In the genomic region with DNA sequence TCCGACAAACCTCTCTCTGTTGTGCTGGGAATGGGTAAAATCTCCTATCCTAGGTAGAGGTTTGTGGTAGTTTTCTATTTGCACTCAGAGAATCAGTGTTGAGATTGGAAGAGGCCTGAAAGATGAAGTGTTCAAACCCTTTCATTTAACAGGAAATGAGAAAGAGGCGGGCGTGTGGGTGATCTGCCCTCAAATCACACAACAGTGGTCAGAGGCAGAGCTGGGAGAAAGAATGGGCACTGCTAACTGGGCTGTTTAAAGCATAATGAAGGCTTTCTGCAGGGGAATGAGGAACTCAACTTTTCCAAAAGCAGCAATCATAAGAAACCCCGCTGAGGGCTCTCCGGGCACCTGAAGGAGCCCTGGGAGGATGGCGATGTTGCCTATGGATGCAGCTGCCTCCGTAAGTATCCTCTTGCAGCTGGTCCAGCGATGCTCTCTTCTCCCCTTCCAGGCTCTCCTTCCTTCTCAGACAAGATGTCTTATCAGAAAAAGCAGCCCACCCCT, we compare ENCODE assay signal across 10 cellular contexts. TPM values are rescaled to one million over a fixed set of nuclear protein-coding genes. Genes with fewer than 3 reads are reported as not detected.
DNase-seq lines count a peak whose midpoint lies in the region; ATAC-seq and TF ChIP-seq lines count a peak whose summit lies in the region.
"Had no signal": no experiment of that assay in that cellular context is flagged by ENCODE, and none has a peak within 500 bp of the region (broad histone marks: within the 10 kb centered on the region; RNA-seq: fewer than 3 reads in every experiment).

No MANE protein-coding gene starts in this region.

- peak; percentile 23 for DNase-seq in activated naive CD4-positive, alpha-beta T cell treated with anti-CD3 and anti-CD28 coated beads for 36 hours
- DNase-seq in activated naive CD4-positive, alpha-beta T cell (lab: John Stamatoyannopoulos, UW), result no peak
- peak; percentile 9 to 23 for DNase-seq in activated CD4-positive, alpha-beta T cell treated with anti-CD3 and anti-CD28 coated beads, Interleukin-2, amount 50 U/mL, for 48 hours
- no peak for DNase-seq in upper lobe of right lung
- DNase-seq in RKO (ENCODE audit: low spot score), result no peak
- no peak for DNase-seq in NCI-H1092 (lab: John Stamatoyannopoulos, UW)
- DNase-seq: effector memory CD4-positive, alpha-beta T cell had no signal

- H3K27me3 ChIP-seq in iPS-20b (ENCODE audit: insufficient read depth, low read length) (peaks cover 77% of the 10 kb centered on the region), upper lobe of right lung (peaks cover 35% of the 10 kb centered on the region)

- H3K4me1 ChIP-seq in iPS-20b (ENCODE audit: insufficient read depth, low read length), result no peaks in the 10 kb centered on the region; the same call in 1 of the 2 replicates
- H3K4me1 ChIP-seq in upper lobe of right lung, result peaks cover 9% of the 10 kb centered on the region

- H3K9me3 Mint-ChIP-seq in activated naive CD4-positive, alpha-beta T cell treated with anti-CD3 and anti-CD28 coated beads for 36 hours, result no peaks in the 10 kb centered on the region

- intact Hi-C loops in activated naive CD4-positive, alpha-beta T cell treated with anti-CD3 and anti-CD28 coated beads for 36 hours (cut with micrococcal nuclease), result no loop called here
- intact Hi-C loops in upper lobe of right lung (cut with DNase I), result no loop called here

- H3K4me1 Mint-ChIP-seq in activated naive CD4-positive, alpha-beta T cell treated with anti-CD3 and anti-CD28 coated beads for 36 hours (ENCODE audit: low read depth), result peaks cover 22% of the 10 kb centered on the region

- ATAC-seq in upper lobe of right lung (peak; percentile 7), GM21367 (IDR thresholded peaks at IDR 0.05; ENCODE audit: unreplicated experiment) (no peak)

- H3K9ac ChIP-seq in iPS-20b (ENCODE audit: low read depth, low read length), result no peak overlapping the region

- H3K9me3 ChIP-seq in iPS-20b (ENCODE audit: insufficient read depth, low read depth, low read length) (no peaks in the 10 kb centered on the region), upper lobe of right lung (no peaks in the 10 kb centered on the region)

- no peaks in the 10 kb centered on the region for H3K36me3 Mint-ChIP-seq in activated naive CD4-positive, alpha-beta T cell treated with anti-CD3 and anti-CD28 coated beads for 36 hours (ENCODE audit: low read depth)

- CTCF ChIA-PET in activated naive CD4-positive, alpha-beta T cell treated with anti-CD3 and anti-CD28 coated beads for 36 hours (lab: Charles Lee), result interaction anchor here (1.1 kb wide), 1 partner anchor 11 kb away, joined by 3 read pairs; no protein-coding TSS in a partner anchor

- H3K36me3 ChIP-seq in iPS-20b (ENCODE audit: insufficient read depth, low read depth, low read length) (no peaks in the 10 kb centered on the region), upper lobe of right lung (no peaks in the 10 kb centered on the region)

- H3K4me3 ChIP-seq in iPS-20b (ENCODE audit: low read length) (peak overlapping the region; percentile 59; the same call in 1 of the 2 replicates), upper lobe of right lung (peak overlapping the region; percentile 38)

- H3K27ac ChIP-seq in iPS-20b (ENCODE audit: low read length) (no peak overlapping the region), upper lobe of right lung (no peak overlapping the region)

- peaks cover 42% of the 10 kb centered on the region for H3K27me3 Mint-ChIP-seq in activated naive CD4-positive, alpha-beta T cell treated with anti-CD3 and anti-CD28 coated beads for 36 hours (ENCODE audit: low read depth)

- no peak overlapping the region for H3K27ac Mint-ChIP-seq in activated naive CD4-positive, alpha-beta T cell treated with anti-CD3 and anti-CD28 coated beads for 36 hours

- peak overlapping the region; percentile 33 for H3K4me3 Mint-ChIP-seq in activated naive CD4-positive, alpha-beta T cell treated with anti-CD3 and anti-CD28 coated beads for 36 hours

- TF ChIP-seq CTCF in upper lobe of right lung (IDR thresholded peaks at IDR 0.05), result no peak

RNA-seq across cellular contexts. Expression of gene LORICRIN, which starts 1.0 kb away (rescaled TPM):
- total RNA-seq in activated naive CD4-positive, alpha-beta T cell treated with anti-CD3 and anti-CD28 coated beads for 36 hours, result not detected
- not detected for total RNA-seq in upper lobe of right lung
- total RNA-seq: mononuclear cell had no signal

RNA-seq across cellular contexts. Expression of gene PRR9, which starts 43.1 kb away (rescaled TPM):
- total RNA-seq in activated naive CD4-positive, alpha-beta T cell treated with anti-CD3 and anti-CD28 coated beads for 36 hours, result not detected
- total RNA-seq in upper lobe of right lung, result not detected
- total RNA-seq: mononuclear cell had no signal

RNA-seq across cellular contexts. Expression of gene PGLYRP3, which starts 52.2 kb away (rescaled TPM):
- total RNA-seq in activated naive CD4-positive, alpha-beta T cell treated with anti-CD3 and anti-CD28 coated beads for 36 hours, result not detected
- not detected for total RNA-seq in upper lobe of right lung
- total RNA-seq: mononuclear cell had no signal

RNA-seq across cellular contexts. Expression of gene LELP1, which starts 57.3 kb away (rescaled TPM):
- total RNA-seq in activated naive CD4-positive, alpha-beta T cell treated with anti-CD3 and anti-CD28 coated beads for 36 hours, result not detected
- not detected for total RNA-seq in upper lobe of right lung
- total RNA-seq: mononuclear cell had no signal

Comparison
In these comparisons a context has a peak if more than half of its experiments do, and no peak if none do; other contexts are left out.
1. DNase-seq: peak in activated naive CD4-positive, alpha-beta T cell treated with anti-CD3 and anti-CD28 coated beads for 36 hours (single experiment) and activated CD4-positive, alpha-beta T cell treated with anti-CD3 and anti-CD28 coated beads, Interleukin-2, amount 50 U/mL, for 48 hours (2 of 2); none in activated naive CD4-positive, alpha-beta T cell (0 of 4), upper lobe of right lung (single experiment), RKO (single experiment) and NCI-H1092 (single experiment).